ENCODE assay signal across 8 cellular contexts in the genomic region with DNA sequence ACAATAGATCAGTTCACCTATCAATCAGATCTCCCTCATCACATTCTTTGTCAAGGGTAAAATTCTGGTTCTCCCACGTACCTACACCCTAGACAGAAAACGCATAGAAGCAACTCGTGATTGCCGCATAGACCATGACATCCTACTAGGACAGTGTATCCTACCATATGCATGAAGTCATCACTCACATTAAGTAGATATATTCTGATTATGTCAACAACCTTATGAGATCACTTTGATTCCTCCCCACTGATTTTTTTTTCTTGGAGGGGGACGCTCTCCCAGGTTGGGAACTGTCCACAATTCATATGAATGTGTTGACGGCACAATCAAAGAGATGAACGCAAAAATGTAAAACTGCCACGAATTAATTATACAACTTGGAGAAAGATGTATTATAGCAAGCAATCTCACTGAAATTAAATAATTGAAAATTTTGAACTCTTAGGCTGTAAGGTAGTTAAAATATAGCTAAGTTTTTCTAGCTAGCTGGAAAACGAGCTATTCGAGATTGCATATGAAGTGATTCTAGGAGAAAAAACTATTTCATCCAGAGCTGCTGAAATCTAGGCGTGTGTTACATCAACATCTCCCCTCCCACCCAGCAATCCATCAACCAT.
DNase-seq lines count a peak whose midpoint lies in the region; ATAC-seq and TF ChIP-seq lines count a peak whose summit lies in the region.

No MANE protein-coding gene starts in this region.

- no peaks in the 10 kb centered on the region for H3K9me3 ChIP-seq in Peyer's patch
- peaks cover 14% of the 10 kb centered on the region for H3K9me3 ChIP-seq in endodermal cell (ENCODE audit: control insufficient read depth, low read length)

- H3K27ac Mint-ChIP-seq in CD14-positive monocyte (no peak overlapping the region), endodermal cell (no peak overlapping the region), natural killer cell (peak overlapping the region in 1 of 2 donors; percentile 17)

- no peak overlapping the region for H3K9ac ChIP-seq in endodermal cell (ENCODE audit: extremely low read depth, low read length, poor library complexity, severe bottlenecking)

- peaks cover 0 to 7% (median 0%) of the 10 kb centered on the region in 4 donors for H3K4me1 ChIP-seq in Peyer's patch
- H3K4me1 ChIP-seq in endodermal cell (ENCODE audit: control insufficient read depth, insufficient read depth, low read length) = no peaks in the 10 kb centered on the region

- DNase-seq in CD14-positive monocyte (ENCODE audit: low spot score) = no peak
- DNase-seq in Peyer's patch = no peak
- DNase-seq in endodermal cell = no peak
- no peak for DNase-seq in natural killer cell
- no peak for DNase-seq in NCI-H82 (lab: John Stamatoyannopoulos, UW)
- DNase-seq in inferior parietal cortex (ENCODE audit: extremely low spot score) = no peak
- no peak for DNase-seq in HuH-7.5 (ENCODE audit: low spot score)

- H3K27me3 Mint-ChIP-seq in CD14-positive monocyte (ENCODE audit: low read depth in 3 of 3) (peaks cover 26 to 34% (median 31%) of the 10 kb centered on the region in 3 donors), endodermal cell (ENCODE audit: insufficient read depth) (peaks cover 12% of the 10 kb centered on the region), natural killer cell (ENCODE audit: low read depth in 2 of 2) (peaks cover 6 to 10% of the 10 kb centered on the region in 2 donors)

- H3K36me3 Mint-ChIP-seq in CD14-positive monocyte (no peaks in the 10 kb centered on the region), endodermal cell (ENCODE audit: low read depth) (no peaks in the 10 kb centered on the region), natural killer cell (no peaks in the 10 kb centered on the region)

- H3K4me3 Mint-ChIP-seq in CD14-positive monocyte = peak overlapping the region; percentile 88 to 89
- H3K4me3 Mint-ChIP-seq in endodermal cell = peak overlapping the region; percentile 85
- H3K4me3 Mint-ChIP-seq in natural killer cell = peak overlapping the region; percentile 86

- H3K4me1 Mint-ChIP-seq in CD14-positive monocyte = peaks cover 12% of the 10 kb centered on the region
- peaks cover 6% of the 10 kb centered on the region for H3K4me1 Mint-ChIP-seq in endodermal cell
- H3K4me1 Mint-ChIP-seq in natural killer cell = peaks cover 7 to 11% of the 10 kb centered on the region in 2 donors

- intact Hi-C loops in CD14-positive monocyte (cut with micrococcal nuclease) (loop anchor here (5.0 to 10.0 kb wide), 3 partner anchors 81 to 99 kb away; partner anchors contain the start of gene CCDC28A (in 1 of the 2)), natural killer cell (cut with micrococcal nuclease) (no loop called here)

- ATAC-seq in natural killer cell (no peak), GM19324 (IDR thresholded peaks at IDR 0.05; ENCODE audit: low FRiP score, unreplicated experiment) (no peak)

- H3K36me3 ChIP-seq in Peyer's patch (no peaks in the 10 kb centered on the region), endodermal cell (ENCODE audit: control insufficient read depth, insufficient read depth, low read length) (peaks cover 5% of the 10 kb centered on the region)

- WGBS in endodermal cell (ENCODE audit: insufficient coverage in 1 of 2, insufficient read length in 1 of 2), 2 experiments = 92 to 95% methylated on average over 9 to 11 of the region's 11 CpGs

- H3K27ac ChIP-seq in Peyer's patch (no peak overlapping the region), endodermal cell (ENCODE audit: low read depth, low read length) (no peak overlapping the region)

- TF ChIP-seq POLR2A in Peyer's patch (IDR thresholded peaks at IDR 0.05) = no peak

- H3K27me3 ChIP-seq in Peyer's patch (no peaks in the 10 kb centered on the region), endodermal cell (ENCODE audit: control insufficient read depth, insufficient read depth, low read length, poor library complexity, severe bottlenecking) (no peaks in the 10 kb centered on the region)

- TF ChIP-seq CTCF in CD14-positive monocyte (IDR thresholded peaks at IDR 0.05) (no peak), Peyer's patch (IDR thresholded peaks at IDR 0.05) (no peak), endodermal cell (conservative IDR thresholded peaks at IDR 0.05) (no peak), natural killer cell (IDR thresholded peaks at IDR 0.05) (no peak)

- H3K4me3 ChIP-seq in Peyer's patch (peak overlapping the region in 3 of 4 donors; percentile 79 to 97 (median 92)), endodermal cell (ENCODE audit: low read length) (peak overlapping the region; percentile 92)

- peaks cover 0 to 3% (median 0%) of the 10 kb centered on the region in 7 donors for H3K9me3 Mint-ChIP-seq in CD14-positive monocyte
- H3K9me3 Mint-ChIP-seq in endodermal cell = no peaks in the 10 kb centered on the region
- no peaks in the 10 kb centered on the region for H3K9me3 Mint-ChIP-seq in natural killer cell
